ENCODE assay signal across 8 cellular contexts in the genomic region with DNA sequence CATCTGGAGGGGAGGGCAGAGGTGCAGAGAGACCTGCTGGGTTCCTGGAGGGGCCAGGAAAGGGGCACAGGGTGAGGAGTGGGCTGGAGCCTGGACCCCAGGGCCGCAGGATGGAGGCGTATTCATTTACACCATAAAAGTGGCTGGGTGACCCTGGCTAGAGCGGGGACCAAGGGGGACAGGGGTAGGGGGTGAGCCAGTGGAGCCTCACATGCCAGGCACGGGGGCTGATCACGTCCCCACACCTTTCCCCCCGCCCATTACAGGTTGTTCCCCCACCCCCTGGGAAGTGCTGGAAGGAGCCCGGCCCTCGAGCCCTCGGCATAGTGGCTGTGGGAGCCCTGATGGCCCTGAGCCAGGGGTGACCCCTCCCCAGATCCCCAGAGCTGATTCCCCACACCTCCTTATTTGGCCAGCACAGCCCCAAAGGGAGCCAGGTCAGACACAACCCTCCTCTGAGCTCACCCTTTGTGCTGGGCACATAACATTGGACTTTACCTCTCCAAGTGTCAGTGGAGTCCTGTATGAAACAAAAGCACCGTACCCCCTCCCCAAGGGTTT. TPM values are rescaled to one million over a fixed set of nuclear protein-coding genes. Genes with fewer than 3 reads are reported as not detected.
DNase-seq lines count a peak whose midpoint lies in the region; ATAC-seq, FAIRE-seq and TF ChIP-seq lines count a peak whose summit lies in the region.

No MANE protein-coding gene starts in this region.

- no peaks in the 10 kb centered on the region for H3K36me3 ChIP-seq in kidney (ENCODE audit: control insufficient read depth in 1 of 2, insufficient read depth in 2 of 2, low read length in 2 of 2)
- peaks cover 40% of the 10 kb centered on the region for H3K36me3 ChIP-seq in thymus (ENCODE audit: control insufficient read depth, insufficient read depth)

- peaks cover 46% of the 10 kb centered on the region for H3K36me3 Mint-ChIP-seq in activated T-cell treated with anti-CD3 and anti-CD28 coated beads, Interleukin-2, amount 50 U/mL, for 24 hours (ENCODE audit: low read depth)
- H3K36me3 Mint-ChIP-seq in activated CD8-positive, alpha-beta T cell treated with anti-CD3 and anti-CD28 coated beads, Interleukin-2, amount 10 ng/mL, durations not matched to agents 7 days and 5 days (ENCODE audit: low read depth) = peaks cover 22% of the 10 kb centered on the region

- peak overlapping the region; percentile 83 to 85 for H3K27ac ChIP-seq in kidney (ENCODE audit: low read depth in 2 of 2, low read length in 2 of 2)
- peak overlapping the region; percentile 48 for H3K27ac ChIP-seq in thymus (ENCODE audit: low read depth)

- POLR2A ChIA-PET in activated CD8-positive, alpha-beta T cell treated with anti-CD3 and anti-CD28 coated beads, Interleukin-2, amount 10 ng/mL, durations not matched to agents 7 days and 5 days (lab: Charles Lee) = interaction anchor here (3.1 to 3.6 kb wide), 2 partner anchors 8 to 13 kb away, joined by 15 to 17 read pairs; a partner anchor contains a TSS

- H3K9me3 Mint-ChIP-seq in activated T-cell treated with anti-CD3 and anti-CD28 coated beads, Interleukin-2, amount 50 U/mL, for 24 hours = no peaks in the 10 kb centered on the region
- H3K9me3 Mint-ChIP-seq in activated CD8-positive, alpha-beta T cell treated with anti-CD3 and anti-CD28 coated beads, Interleukin-2, amount 10 ng/mL, durations not matched to agents 7 days and 5 days (ENCODE audit: insufficient read depth) = no peaks in the 10 kb centered on the region

- peak overlapping the region; percentile 88 for H3K4me3 Mint-ChIP-seq in activated T-cell treated with anti-CD3 and anti-CD28 coated beads, Interleukin-2, amount 50 U/mL, for 24 hours
- H3K4me3 Mint-ChIP-seq in activated CD8-positive, alpha-beta T cell treated with anti-CD3 and anti-CD28 coated beads, Interleukin-2, amount 10 ng/mL, durations not matched to agents 7 days and 5 days = peak overlapping the region; percentile 91

- WGBS in thymus = 60% methylated on average over 10 of the region's 10 CpGs

- H3K27ac Mint-ChIP-seq in activated T-cell treated with anti-CD3 and anti-CD28 coated beads, Interleukin-2, amount 50 U/mL, for 24 hours = peak overlapping the region; percentile 94
- peak overlapping the region; percentile 93 for H3K27ac Mint-ChIP-seq in activated CD8-positive, alpha-beta T cell treated with anti-CD3 and anti-CD28 coated beads, Interleukin-2, amount 10 ng/mL, durations not matched to agents 7 days and 5 days

- TF ChIP-seq CTCF in kidney (IDR thresholded peaks at IDR 0.05; ENCODE audit: borderline replicate concordance, extremely low read depth, insufficient read depth) = no peak

- H3K27me3 ChIP-seq in thymus (ENCODE audit: control insufficient read depth, insufficient read depth) = no peaks in the 10 kb centered on the region

- no peak for DNase-seq in activated T-cell treated with anti-CD3 and anti-CD28 coated beads, Interleukin-2, amount 50 U/mL, for 24 hours
- no peak for DNase-seq in activated T-cell treated with anti-CD3 and anti-CD28 coated beads, Interleukin-2, amount 50 U/mL, for 1 hour
- no peak for DNase-seq in activated CD8-positive, alpha-beta T cell treated with anti-CD3 and anti-CD28 coated beads, Interleukin-2, amount 10 ng/mL, durations not matched to agents 7 days and 5 days
- peak; percentile 80 for DNase-seq in kidney
- no peak for DNase-seq in NCI-H748 treated with DMSO at 0.1 percent for 48 hours (lab: John Stamatoyannopoulos, UW)
- no peak for DNase-seq in cerebellar nuclear complex (lab: John Stamatoyannopoulos, UW)

- peaks cover 30% of the 10 kb centered on the region for H3K4me1 Mint-ChIP-seq in activated T-cell treated with anti-CD3 and anti-CD28 coated beads, Interleukin-2, amount 50 U/mL, for 24 hours (ENCODE audit: low read depth)
- peaks cover 36% of the 10 kb centered on the region for H3K4me1 Mint-ChIP-seq in activated CD8-positive, alpha-beta T cell treated with anti-CD3 and anti-CD28 coated beads, Interleukin-2, amount 10 ng/mL, durations not matched to agents 7 days and 5 days (ENCODE audit: low read depth)

- no peaks in the 10 kb centered on the region for H3K27me3 Mint-ChIP-seq in activated T-cell treated with anti-CD3 and anti-CD28 coated beads, Interleukin-2, amount 50 U/mL, for 24 hours
- no peaks in the 10 kb centered on the region for H3K27me3 Mint-ChIP-seq in activated CD8-positive, alpha-beta T cell treated with anti-CD3 and anti-CD28 coated beads, Interleukin-2, amount 10 ng/mL, durations not matched to agents 7 days and 5 days (ENCODE audit: low read depth)

- H3K4me1 ChIP-seq in kidney (ENCODE audit: control insufficient read depth in 1 of 2, insufficient read depth in 1 of 2, low read depth in 1 of 2, low read length in 2 of 2) (peaks cover 10 to 35% of the 10 kb centered on the region in 2 donors), thymus (ENCODE audit: control insufficient read depth, insufficient read depth, low read length) (peaks cover 17% of the 10 kb centered on the region)

- no peaks in the 10 kb centered on the region for H3K9me3 ChIP-seq in kidney (ENCODE audit: control insufficient read depth in 1 of 2, low read length in 2 of 2)
- no peaks in the 10 kb centered on the region for H3K9me3 ChIP-seq in thymus (ENCODE audit: control insufficient read depth)

- no peak for FAIRE-seq in kidney (lab: Jason Lieb, UNC)

- ATAC-seq in activated CD8-positive, alpha-beta T cell treated with anti-CD3 and anti-CD28 coated beads, Interleukin-2, amount 10 ng/mL, durations not matched to agents 7 days and 5 days = peak; percentile 4
- no peak for ATAC-seq in GM21381 (IDR thresholded peaks at IDR 0.05; ENCODE audit: unreplicated experiment)

- intact Hi-C loops in kidney (cut with DNase I) = no loop called here

- H3K4me3 ChIP-seq in kidney (ENCODE audit: low read length in 2 of 2) (peak overlapping the region; percentile 61 to 69), thymus (ENCODE audit: low read length) (peak overlapping the region; percentile 68)

- CTCF ChIA-PET in activated CD8-positive, alpha-beta T cell treated with anti-CD3 and anti-CD28 coated beads, Interleukin-2, amount 10 ng/mL, durations not matched to agents 7 days and 5 days (lab: Charles Lee) = interaction anchor here (0.8 to 1.1 kb wide), 2 partner anchors 15 to 169 kb away, joined by 4 read pairs; no protein-coding TSS in a partner anchor

- peak overlapping the region; percentile 60 to 91 for H3K9ac ChIP-seq in kidney (ENCODE audit: low read length in 2 of 2)

RNA-seq across cellular contexts. Expression of a gene that starts 0.8 kb away (rescaled TPM):
- total RNA-seq in activated CD8-positive, alpha-beta T cell treated with anti-CD3 and anti-CD28 coated beads, Interleukin-2, amount 10 ng/mL, durations not matched to agents 7 days and 5 days = 100 to 1,000 TPM; 238 to 263 TPM
- total RNA-seq in kidney = 97.1 TPM
- polyA plus RNA-seq in kidney (ENCODE audit: insufficient read depth, low read depth, low replicate concordance) (36.3 TPM), thymus (236 TPM)

RNA-seq across cellular contexts. Expression of a gene that starts 9.1 kb away (rescaled TPM):
- total RNA-seq in activated CD8-positive, alpha-beta T cell treated with anti-CD3 and anti-CD28 coated beads, Interleukin-2, amount 10 ng/mL, durations not matched to agents 7 days and 5 days = 100 to 1,000 TPM; 146 to 163 TPM
- 144 TPM for total RNA-seq in kidney
- polyA plus RNA-seq in kidney (ENCODE audit: insufficient read depth, low read depth, low replicate concordance) (472 TPM), thymus (84.1 TPM)

RNA-seq across cellular contexts. Expression of a gene that starts 29.5 kb away (rescaled TPM):
- not detected for total RNA-seq in activated CD8-positive, alpha-beta T cell treated with anti-CD3 and anti-CD28 coated beads, Interleukin-2, amount 10 ng/mL, durations not matched to agents 7 days and 5 days
- 42.7 TPM for total RNA-seq in kidney
- polyA plus RNA-seq in kidney (ENCODE audit: insufficient read depth, low read depth, low replicate concordance) (20.9 TPM), thymus (3.9 TPM)

RNA-seq across cellular contexts. Expression of a gene that starts 35.7 kb away (rescaled TPM):
- total RNA-seq in activated CD8-positive, alpha-beta T cell treated with anti-CD3 and anti-CD28 coated beads, Interleukin-2, amount 10 ng/mL, durations not matched to agents 7 days and 5 days = 10 to 100 TPM; 27.8 to 29.8 TPM
- 67.9 TPM for total RNA-seq in kidney
- polyA plus RNA-seq in kidney (ENCODE audit: insufficient read depth, low read depth, low replicate concordance) = 21.3 TPM
- polyA plus RNA-seq in thymus = 30.8 TPM

Comparison
In these comparisons a context has a peak if more than half of its experiments do, and no peak if none do; other contexts are left out.
1. RNA of a gene that starts 29.5 kb away (total RNA-seq): 42.7 TPM in kidney (single experiment); not detected in activated CD8-positive, alpha-beta T cell treated with anti-CD3 and anti-CD28 coated beads, Interleukin-2, amount 10 ng/mL, durations not matched to agents 7 days and 5 days; every median in the first group is over 10 times any median in the second.